ENCODE assay signal across 1 cellular context in genomic region chr6:111727798-111728197, GRCh38.
TF ChIP-seq lines count a peak whose summit lies in the region.

No MANE protein-coding gene starts in this region.

TF ChIP-seq in K562, 482 proteins besides CTCF, POLR2A, EP300 and RAD21 (continued from another document):
- TF ChIP-seq PATZ1 (CRISPR knock-in tag; IDR thresholded peaks at IDR 0.05; ENCODE audit: borderline replicate concordance) (no peak), E2F1 (CRISPR knock-in tag; IDR thresholded peaks at IDR 0.05) (no peak), ZNF311 (CRISPR knock-in tag; IDR thresholded peaks at IDR 0.05) (no peak)
TF ChIP-seq in K562: peak in this region for 1.
